ENCODE assay signal across 9 cellular contexts in the genomic region with DNA sequence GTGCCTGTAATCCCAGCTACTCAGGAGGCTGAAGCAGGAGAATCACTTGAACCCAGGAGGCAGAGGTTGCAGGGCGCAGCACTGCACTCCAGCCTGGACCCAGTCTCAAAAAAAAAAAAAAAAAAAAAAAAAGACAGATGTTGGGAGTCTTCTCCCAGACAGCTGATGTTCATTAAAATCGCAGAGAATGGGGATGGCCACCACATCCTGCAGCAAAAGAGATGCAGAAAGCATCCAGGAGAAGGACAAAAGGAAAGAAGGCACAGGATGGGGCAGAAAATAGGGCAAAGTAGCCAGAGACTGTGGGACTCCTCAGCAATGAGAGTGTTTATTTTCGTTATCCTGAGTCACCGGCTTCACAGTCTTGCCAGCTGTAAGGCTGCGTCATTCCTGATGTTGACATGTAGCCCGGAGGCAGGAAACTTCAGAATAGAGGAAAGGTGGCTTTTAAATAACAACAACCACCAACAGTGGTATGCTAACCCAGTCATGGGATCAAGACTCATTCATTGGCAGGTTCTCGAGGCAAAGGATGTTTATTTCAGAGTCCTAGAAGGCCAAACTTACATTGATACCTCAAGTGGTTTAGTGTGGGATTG.
A peak's percentile ranks its signal among the peaks of the same experiment; 100 is the strongest.
DNase-seq lines count a peak whose midpoint lies in the region; FAIRE-seq and TF ChIP-seq lines count a peak whose summit lies in the region.
"Had no signal": no experiment of that assay in that cellular context is flagged by ENCODE, and none has a peak within 500 bp of the region (broad histone marks: within the 10 kb centered on the region; RNA-seq: fewer than 3 reads in every experiment).

No MANE protein-coding gene starts in this region.

- H3K36me3 ChIP-seq in mammary epithelial cell (ENCODE audit: insufficient read depth, low read length), result no peaks in the 10 kb centered on the region
- H3K36me3 ChIP-seq in kidney (ENCODE audit: control insufficient read depth in 1 of 2, insufficient read depth in 2 of 2, low read length in 2 of 2), result no peaks in the 10 kb centered on the region
- no peaks in the 10 kb centered on the region for H3K36me3 ChIP-seq in tibial artery

- DNase-seq in HS-5 (ENCODE audit: low read depth) (peak; percentile 85), mammary epithelial cell (peak; percentile 100), kidney (peak; percentile 73), tibial artery (peak; percentile 85 to 92), NCI-H510A (lab: John Stamatoyannopoulos, UW) (no peak), activated gamma-delta T cell (lab: John Stamatoyannopoulos, UW) (no peak), NCI-H1092 (lab: John Stamatoyannopoulos, UW) (no peak)
- no peak for DNase-seq in activated naive CD4-positive, alpha-beta T cell treated with Interleukin-2 at 50 U/mL for 16 hours
- DNase-seq: NCI-H524 had no signal

- H2AFZ ChIP-seq in mammary epithelial cell (ENCODE audit: low read depth, low read length), result no peak overlapping the region

- H3K9ac ChIP-seq in mammary epithelial cell (ENCODE audit: insufficient read depth, low read length) (peak overlapping the region; percentile 21), kidney (ENCODE audit: low read length in 2 of 2) (no peak overlapping the region)

- H3K9me3 ChIP-seq in mammary epithelial cell (replicated peaks; ENCODE audit: insufficient read depth, low read length) (peaks cover 3% of the 10 kb centered on the region), kidney (ENCODE audit: control insufficient read depth in 1 of 2, low read length in 2 of 2) (peaks cover 0 to 8% of the 10 kb centered on the region in 2 donors), tibial artery (no peaks in the 10 kb centered on the region)

- CTCF ChIA-PET in mammary epithelial cell (lab: Charles Lee; ENCODE audit: low non-redundant PET), result no interaction called here

- intact Hi-C loops in mammary epithelial cell (cut with micrococcal nuclease) (loop anchor here (1.0 kb wide), 2 partner anchors 48 to 74 kb away; no protein-coding TSS in a partner anchor), kidney (cut with DNase I) (no loop called here), tibial artery (cut with DNase I; ENCODE audit: low total_unique reads) (no loop called here)

- no peaks in the 10 kb centered on the region for H4K20me1 ChIP-seq in mammary epithelial cell (ENCODE audit: insufficient read depth, low read length)

- no peak overlapping the region for H3K4me3 ChIP-seq in mammary epithelial cell (replicated peaks in 1 of 3; ENCODE audit: insufficient read depth in 1 of 3, low read depth in 2 of 3, low read length in 3 of 3)
- H3K4me3 ChIP-seq in kidney (ENCODE audit: low read length in 2 of 2), result no peak overlapping the region
- no peak overlapping the region for H3K4me3 ChIP-seq in tibial artery

- no peak for TF ChIP-seq CTCF in mammary epithelial cell (conservative IDR thresholded peaks at IDR 0.05 in 1 of 2, IDR thresholded peaks at IDR 0.05 in 1 of 2; ENCODE audit: extremely low read depth in 1 of 2, insufficient read depth in 1 of 2, low read depth in 1 of 2, low read length in 2 of 2)
- TF ChIP-seq CTCF in kidney (IDR thresholded peaks at IDR 0.05; ENCODE audit: borderline replicate concordance, extremely low read depth, insufficient read depth), result no peak
- no peak for TF ChIP-seq CTCF in tibial artery (IDR thresholded peaks at IDR 0.05)

- 17% methylated on average over 6 of the region's 7 CpGs for WGBS in mammary epithelial cell (ENCODE audit: low coverage, missing lambda C conversion rate)

- no TSS peak for BruUV-seq in mammary epithelial cell (replicated peaks; lab: Mats Ljungman, UMichigan)

- peaks cover 15% of the 10 kb centered on the region for H3K4me1 ChIP-seq in mammary epithelial cell (ENCODE audit: insufficient read depth, low read length)
- H3K4me1 ChIP-seq in kidney (ENCODE audit: control insufficient read depth in 1 of 2, insufficient read depth in 1 of 2, low read depth in 1 of 2, low read length in 2 of 2), result peaks cover 0 to 3% of the 10 kb centered on the region in 2 donors
- H3K4me1 ChIP-seq in tibial artery, result peaks cover 0 to 47% (median 16%) of the 10 kb centered on the region in 4 donors

- FAIRE-seq in kidney (lab: Jason Lieb, UNC), result peak; percentile 78

- in situ Hi-C loops in mammary epithelial cell (cut with MboI; ENCODE audit: low sequenced_read_pairs in 2 of 2), result no loop called here

- peak overlapping the region; percentile 70 for H3K4me2 ChIP-seq in mammary epithelial cell (ENCODE audit: insufficient read depth, low read depth, low read length)

- H3K27me3 ChIP-seq in mammary epithelial cell (ENCODE audit: insufficient read depth, low read length) (no peaks in the 10 kb centered on the region), tibial artery (no peaks in the 10 kb centered on the region)

- dilution Hi-C loops in mammary epithelial cell (cut with HindIII; ENCODE audit: low sequenced_read_pairs), result no loop called here

- H3K27ac ChIP-seq in mammary epithelial cell (ENCODE audit: insufficient read depth, low read depth, low read length) (peak overlapping the region; percentile 91), kidney (ENCODE audit: low read depth in 2 of 2, low read length in 2 of 2) (peak overlapping the region in 1 of 2 donors; percentile 62), tibial artery (peak overlapping the region; percentile 82)

- no peaks in the 10 kb centered on the region for H3K79me2 ChIP-seq in mammary epithelial cell (ENCODE audit: insufficient read depth, low read length)

Comparison
In these comparisons a context has a peak if more than half of its experiments do, and no peak if none do; other contexts are left out.
1. DNase-seq: peak in HS-5 (single experiment), mammary epithelial cell (single experiment), kidney (single experiment) and tibial artery (2 of 2); none in NCI-H510A (single experiment), activated gamma-delta T cell (single experiment), activated naive CD4-positive, alpha-beta T cell treated with Interleukin-2 at 50 U/mL for 16 hours (single experiment) and NCI-H1092 (single experiment).